In the genomic region with DNA sequence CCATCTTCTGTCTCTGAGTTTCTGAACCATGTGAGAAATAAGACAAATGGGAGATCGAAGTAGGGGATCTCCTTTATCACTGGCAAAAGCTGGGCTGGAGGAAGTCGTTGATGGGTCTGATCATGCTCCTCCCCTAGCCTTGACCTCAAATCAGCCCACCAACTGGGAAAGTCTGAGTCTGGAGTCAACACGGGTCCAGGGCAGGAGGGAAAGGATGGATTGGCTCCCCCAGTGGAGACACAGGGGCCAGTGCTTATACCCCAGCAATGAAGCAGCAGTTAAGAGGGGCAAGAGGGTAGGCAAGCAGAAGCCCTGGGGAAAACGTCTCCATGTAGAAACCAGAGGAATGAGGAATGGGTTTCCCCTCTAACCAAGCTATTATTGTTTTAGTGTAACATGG, we compare ENCODE assay signal across 20 cellular contexts.
DNase-seq lines count a peak whose midpoint lies in the region; ATAC-seq, FAIRE-seq and TF ChIP-seq lines count a peak whose summit lies in the region.
"Had no signal": no experiment of that assay in that cellular context is flagged by ENCODE, and none has a peak within 500 bp of the region (broad histone marks: within the 10 kb centered on the region; RNA-seq: fewer than 3 reads in every experiment).

No MANE protein-coding gene starts in this region.

- CTCF ChIA-PET in HepG2 (lab: Yijun Ruan, JAX; ENCODE audit: low intra/inter-chr PET ratio, low total read pairs) = no interaction called here

- no peak overlapping the region for H3K4me3 Mint-ChIP-seq in osteocyte (ENCODE audit: unreplicated experiment)
- H3K4me3 Mint-ChIP-seq: CD4-positive, alpha-beta T cell had no signal

- no peaks in the 10 kb centered on the region for H3K4me1 ChIP-seq in HepG2 (ENCODE audit: insufficient read depth, low read length)
- no peaks in the 10 kb centered on the region for H3K4me1 ChIP-seq in right lobe of liver

- H3K36me3 Mint-ChIP-seq in osteocyte (ENCODE audit: unreplicated experiment) = no peaks in the 10 kb centered on the region

- H3K9me3 ChIP-seq in HepG2 (ENCODE audit: low read length) (no peaks in the 10 kb centered on the region), right lobe of liver (no peaks in the 10 kb centered on the region), WERI-Rb-1 (ENCODE audit: severe bottlenecking) (no peaks in the 10 kb centered on the region)

- no TSS peak for BruUV-seq in HepG2 (replicated peaks; lab: Mats Ljungman, UMichigan)

- peak; percentile 54 for ATAC-seq in HepG2
- no peak for ATAC-seq in right lobe of liver
- ATAC-seq in GM18858 (IDR thresholded peaks at IDR 0.05; ENCODE audit: unreplicated experiment) = no peak

- no peak for FAIRE-seq in HepG2 (lab: Jason Lieb, UNC)
- FAIRE-seq: A204.1 had no signal

- no peak for TF ChIP-seq CTCF in HepG2 (CRISPR knock-in tag; IDR thresholded peaks at IDR 0.05)
- no peak for TF ChIP-seq CTCF in right lobe of liver (IDR thresholded peaks at IDR 0.05)
- TF ChIP-seq CTCF in WERI-Rb-1 (IDR thresholded peaks at IDR 0.05; ENCODE audit: low read depth, low read length) = peak; percentile 42
- no peak for TF ChIP-seq CTCF in osteocyte (IDR thresholded peaks at IDR 0.05)

- POLR2A ChIA-PET in HepG2 (lab: Yijun Ruan, JAX) = no interaction called here

- in situ Hi-C loops in HepG2 (cut with HindIII; ENCODE audit: extremely low pct_ligation_motif_present, low pct_unique_long_range_greater_than_20kb) (loop anchor here (25.0 kb wide), 1 partner anchor 362 kb away; no protein-coding TSS in a partner anchor), ACHN (cut with HindIII; ENCODE audit: low pct_ligation_motif_present, low pct_unique_long_range_greater_than_20kb, low sequenced_read_pairs) (no loop called here)

- no peak overlapping the region for H3K27ac ChIP-seq in HepG2 (ENCODE audit: extremely low read length, insufficient read depth, low read length)
- H3K27ac ChIP-seq in right lobe of liver = no peak overlapping the region
- H3K27ac ChIP-seq in WERI-Rb-1 = no peak overlapping the region
- H3K27ac ChIP-seq: HL-60 had no signal

- no peak for TF ChIP-seq RAD21 in HepG2 (CRISPR knock-in tag; IDR thresholded peaks at IDR 0.05)

- TF ChIP-seq POLR2A in HepG2 (IDR thresholded peaks at IDR 0.05; ENCODE audit: insufficient read depth in 1 of 2, low read depth in 2 of 2, low read length in 2 of 2) (no peak), right lobe of liver (IDR thresholded peaks at IDR 0.05) (no peak)

- no peaks in the 10 kb centered on the region for H3K79me2 ChIP-seq in HepG2 (ENCODE audit: insufficient read depth, low read length)

- H3K4me2 ChIP-seq in HepG2 (ENCODE audit: low read depth, low read length) = no peak overlapping the region

- peaks cover 9% of the 10 kb centered on the region for H3K27me3 Mint-ChIP-seq in osteocyte (ENCODE audit: unreplicated experiment)

- H3K9me3 Mint-ChIP-seq in osteocyte (ENCODE audit: unreplicated experiment) = no peaks in the 10 kb centered on the region
- H3K9me3 Mint-ChIP-seq: CD4-positive, alpha-beta T cell had no signal

- H3K27ac Mint-ChIP-seq in osteocyte (ENCODE audit: unreplicated experiment) = no peak overlapping the region
- H3K27ac Mint-ChIP-seq: CD4-positive, alpha-beta T cell had no signal

- intact Hi-C loops in HepG2 (cut with micrococcal nuclease; ENCODE audit: unreplicated experiment) = no loop called here
- intact Hi-C loops in right lobe of liver (cut with DNase I) = no loop called here

- H3K36me3 ChIP-seq in HepG2 (replicated peaks in 1 of 2; ENCODE audit: control insufficient read depth in 1 of 2, insufficient read depth in 2 of 2, low read length in 2 of 2) (no peaks in the 10 kb centered on the region), right lobe of liver (no peaks in the 10 kb centered on the region), WERI-Rb-1 (no peaks in the 10 kb centered on the region)

- TF ChIP-seq EP300 in HepG2 (IDR thresholded peaks at IDR 0.05; ENCODE audit: low read depth in 2 of 2, low read length in 2 of 2) (no peak), HepG2 (CRISPR knock-in tag; IDR thresholded peaks at IDR 0.05; ENCODE audit: borderline replicate concordance) (no peak)

- no peaks in the 10 kb centered on the region for H3K4me1 Mint-ChIP-seq in osteocyte (ENCODE audit: unreplicated experiment)

- no peak overlapping the region for H2AFZ ChIP-seq in HepG2 (ENCODE audit: low read length)

- no peak overlapping the region for H3K9ac ChIP-seq in HepG2 (ENCODE audit: insufficient read depth, low read depth, low read length)

- DNase-seq in HepG2 (ENCODE audit: low spot score) (no peak), right lobe of liver (no peak), WERI-Rb-1 (no peak), iPS DF 4.7 (ENCODE audit: extremely low read depth, low spot score) (peak; percentile 28), osteocyte (ENCODE audit: extremely low spot score, unreplicated experiment) (peak; percentile 19), ACHN (no peak)
- no peak for DNase-seq in activated CD4-positive, alpha-beta T cell treated with anti-CD3 and anti-CD28 coated beads for 48 hours
- DNase-seq: Calu3; CD4-positive, alpha-beta T cell; IMR-90; Karpas-422; MM.1S; NCI-H1092 treated with DMSO at 0.1 percent for 48 hours; NCI-H146; NCI-H2081 treated with DMSO at 0.1 percent for 48 hours; NCI-H510A treated with DMSO at 0.1 percent for 48 hours; NCI-H774 had no signal

- H3K27me3 ChIP-seq in HepG2 (ENCODE audit: control insufficient read depth in 1 of 2, insufficient read depth in 2 of 2, low read length in 2 of 2) (peaks cover 0 to 13% of the 10 kb centered on the region in 2 experiments; a peak in 2 of 5 replicates), right lobe of liver (no peaks in the 10 kb centered on the region), WERI-Rb-1 (ENCODE audit: insufficient read depth, low read depth, severe bottlenecking) (no peaks in the 10 kb centered on the region)

- WGBS in HepG2 (ENCODE audit: low lambda C conversion rate) = 1% methylated on average over 4 of the region's 4 CpGs
- 27% methylated on average over 4 of the region's 4 CpGs for WGBS in right lobe of liver (ENCODE audit: insufficient coverage, low coverage, low lambda C conversion rate, missing lambda C conversion rate)

- H3K4me3 ChIP-seq in HepG2 (replicated peaks in 1 of 3; ENCODE audit: insufficient read depth in 1 of 3, low read depth in 2 of 3, low read length in 3 of 3) (no peak overlapping the region), right lobe of liver (no peak overlapping the region), WERI-Rb-1 (ENCODE audit: low read depth, low read length) (no peak overlapping the region)

- H4K20me1 ChIP-seq in HepG2 (ENCODE audit: insufficient read depth, low read length) = no peaks in the 10 kb centered on the region

TF ChIP-seq in HepG2, 621 proteins besides CTCF, POLR2A, EP300 and RAD21 (continues in another document):
- TF ChIP-seq ZNF660 (CRISPR knock-in tag; IDR thresholded peaks at IDR 0.05; ENCODE audit: borderline replicate concordance, low read depth) = no peak
- TF ChIP-seq PRDM10 (CRISPR knock-in tag; IDR thresholded peaks at IDR 0.05; ENCODE audit: low read depth) = no peak
- no peak for TF ChIP-seq ZNF414 (CRISPR knock-in tag; IDR thresholded peaks at IDR 0.05)
- TF ChIP-seq LCORL (IDR thresholded peaks at IDR 0.05) = no peak
- TF ChIP-seq LCORL (CRISPR knock-in tag; IDR thresholded peaks at IDR 0.05) = no peak
- TF ChIP-seq ZNF678 (CRISPR knock-in tag; IDR thresholded peaks at IDR 0.05) = no peak
- TF ChIP-seq ZNF616 (CRISPR knock-in tag; IDR thresholded peaks at IDR 0.05; ENCODE audit: low read depth) = no peak
- TF ChIP-seq FOXO1 (CRISPR knock-in tag; IDR thresholded peaks at IDR 0.05) = no peak
- TF ChIP-seq KAT2B (IDR thresholded peaks at IDR 0.05; ENCODE audit: borderline replicate concordance, low read depth, low read length) = no peak
- TF ChIP-seq CHCHD3 (CRISPR knock-in tag; IDR thresholded peaks at IDR 0.05) = no peak
- TF ChIP-seq ELF4 (CRISPR knock-in tag; IDR thresholded peaks at IDR 0.05; ENCODE audit: borderline replicate concordance) = no peak
- no peak for TF ChIP-seq ZFP36 (IDR thresholded peaks at IDR 0.05; ENCODE audit: borderline replicate concordance, low read depth, low read length, partially characterized antibody)
- TF ChIP-seq HMG20A (CRISPR knock-in tag; IDR thresholded peaks at IDR 0.05; ENCODE audit: borderline replicate concordance) = no peak

Comparison
In these comparisons a context has a peak if more than half of its experiments do, and no peak if none do; other contexts are left out.
1. DNase-seq: peak in iPS DF 4.7 (single experiment) and osteocyte (single experiment); none in HepG2 (single experiment), right lobe of liver (0 of 3), WERI-Rb-1 (single experiment), ACHN (single experiment) and activated CD4-positive, alpha-beta T cell treated with anti-CD3 and anti-CD28 coated beads for 48 hours (single experiment).